In genomic region chr12:83110424-83110823, GRCh38 we compare ENCODE assay signal across 4 cellular contexts.
TF ChIP-seq lines count a peak whose summit lies in the region.

No MANE protein-coding gene starts in this region.

TF ChIP-seq in HepG2, 621 proteins besides CTCF, POLR2A, EP300 and RAD21:
- TF ChIP-seq MAFK (conservative IDR thresholded peaks at IDR 0.05 in 1 of 2, IDR thresholded peaks at IDR 0.05 in 1 of 2; ENCODE audit: low read length in 2 of 2) = peak; percentile 37 to 77; a peak in 3 of 4 replicates
- TF ChIP-seq ZBTB14 (CRISPR knock-in tag; IDR thresholded peaks at IDR 0.05) = no peak
- peak; percentile 75 for TF ChIP-seq MAFF (IDR thresholded peaks at IDR 0.05; ENCODE audit: low read depth, low read length)
- TF ChIP-seq ZNF724P (CRISPR knock-in tag; IDR thresholded peaks at IDR 0.05; ENCODE audit: borderline replicate concordance) = no peak
- no peak for TF ChIP-seq ZNF468 (CRISPR knock-in tag; IDR thresholded peaks at IDR 0.05)
- no peak for TF ChIP-seq ZBTB4 (CRISPR knock-in tag; IDR thresholded peaks at IDR 0.05; ENCODE audit: borderline replicate concordance)

TF ChIP-seq in A549, 52 proteins besides CTCF, POLR2A, EP300 and RAD21:
- TF ChIP-seq HDAC2 (IDR thresholded peaks at IDR 0.05) = no peak
- peak; percentile 52 for TF ChIP-seq MAFK (IDR thresholded peaks at IDR 0.05; ENCODE audit: partially characterized antibody)
- no peak for TF ChIP-seq NPAS2 (CRISPR knock-in tag; IDR thresholded peaks at IDR 0.05; ENCODE audit: borderline replicate concordance)

TF ChIP-seq in IMR-90, 13 proteins besides CTCF, POLR2A, EP300 and RAD21:
- TF ChIP-seq BHLHE40 (IDR thresholded peaks at IDR 0.05; ENCODE audit: low read depth, low read length) (no peak), MAFK (IDR thresholded peaks at IDR 0.05; ENCODE audit: low read depth, low read length) (peak; percentile 48)

TF ChIP-seq in K562, 482 proteins besides CTCF, POLR2A, EP300 and RAD21:
- TF ChIP-seq STAG1 (CRISPR knock-in tag; IDR thresholded peaks at IDR 0.05; ENCODE audit: borderline replicate concordance) = no peak
- TF ChIP-seq CTCFL (IDR thresholded peaks at IDR 0.05; ENCODE audit: borderline replicate concordance, insufficient read depth, low read depth, low read length, poor library complexity, severe bottlenecking) = no peak
- no peak for TF ChIP-seq ZNF431 (CRISPR knock-in tag; IDR thresholded peaks at IDR 0.05)
- no peak for TF ChIP-seq STAT5B (CRISPR knock-in tag; IDR thresholded peaks at IDR 0.05)
- no peak for TF ChIP-seq ZC3H4 (CRISPR knock-in tag; IDR thresholded peaks at IDR 0.05; ENCODE audit: borderline replicate concordance)
- TF ChIP-seq MAFF (IDR thresholded peaks at IDR 0.05; ENCODE audit: low read length) = 0 out of 2 replicates have a peak, but pooled peaks have one; percentile 10
- no peak for TF ChIP-seq BDP1 (IDR thresholded peaks at IDR 0.05; ENCODE audit: insufficient read depth, insufficient read length)
- TF ChIP-seq NR4A1 (CRISPR knock-in tag; IDR thresholded peaks at IDR 0.05) = no peak
- TF ChIP-seq NR4A1 (tag; IDR thresholded peaks at IDR 0.05) = no peak
- no peak for TF ChIP-seq NCOA4 (IDR thresholded peaks at IDR 0.05; ENCODE audit: partially characterized antibody)
- no peak for TF ChIP-seq ZNF740 (CRISPR knock-in tag; IDR thresholded peaks at IDR 0.05)
- no peak for TF ChIP-seq ZNF740 (tag; IDR thresholded peaks at IDR 0.05)
- no peak for TF ChIP-seq CHD1 (IDR thresholded peaks at IDR 0.05; ENCODE audit: low read length)
- TF ChIP-seq RHOXF2B (CRISPR knock-in tag; conservative IDR thresholded peaks at IDR 0.05) = no peak
- peak; percentile 26; the same call in 1 of the 2 replicates for TF ChIP-seq MAFK (IDR thresholded peaks at IDR 0.05; ENCODE audit: low read length)
- no peak for TF ChIP-seq TBL1XR1 (IDR thresholded peaks at IDR 0.05; ENCODE audit: low read length in 2 of 2)
- TF ChIP-seq ZNF316 (IDR thresholded peaks at IDR 0.05) = peak; percentile 76
- no peak for TF ChIP-seq BCOR (IDR thresholded peaks at IDR 0.05)
- TF ChIP-seq MNT (conservative IDR thresholded peaks at IDR 0.05) = no peak
- no peak for TF ChIP-seq EZH2 (IDR thresholded peaks at IDR 0.05; ENCODE audit: borderline replicate concordance, low read depth, low read length)
- peak; percentile 54; the same call in 1 of the 2 replicates for TF ChIP-seq MAFG (tag; conservative IDR thresholded peaks at IDR 0.05)
- no peak for TF ChIP-seq CHD2 (IDR thresholded peaks at IDR 0.05; ENCODE audit: low read depth, low read length)
- no peak for TF ChIP-seq HIVEP1 (CRISPR knock-in tag; IDR thresholded peaks at IDR 0.05)
- TF ChIP-seq C11orf30 (IDR thresholded peaks at IDR 0.05; ENCODE audit: low read depth) = peak; percentile 45; the same call in 1 of the 2 replicates
